ENCODE assay signal across 8 cellular contexts in the genomic region with DNA sequence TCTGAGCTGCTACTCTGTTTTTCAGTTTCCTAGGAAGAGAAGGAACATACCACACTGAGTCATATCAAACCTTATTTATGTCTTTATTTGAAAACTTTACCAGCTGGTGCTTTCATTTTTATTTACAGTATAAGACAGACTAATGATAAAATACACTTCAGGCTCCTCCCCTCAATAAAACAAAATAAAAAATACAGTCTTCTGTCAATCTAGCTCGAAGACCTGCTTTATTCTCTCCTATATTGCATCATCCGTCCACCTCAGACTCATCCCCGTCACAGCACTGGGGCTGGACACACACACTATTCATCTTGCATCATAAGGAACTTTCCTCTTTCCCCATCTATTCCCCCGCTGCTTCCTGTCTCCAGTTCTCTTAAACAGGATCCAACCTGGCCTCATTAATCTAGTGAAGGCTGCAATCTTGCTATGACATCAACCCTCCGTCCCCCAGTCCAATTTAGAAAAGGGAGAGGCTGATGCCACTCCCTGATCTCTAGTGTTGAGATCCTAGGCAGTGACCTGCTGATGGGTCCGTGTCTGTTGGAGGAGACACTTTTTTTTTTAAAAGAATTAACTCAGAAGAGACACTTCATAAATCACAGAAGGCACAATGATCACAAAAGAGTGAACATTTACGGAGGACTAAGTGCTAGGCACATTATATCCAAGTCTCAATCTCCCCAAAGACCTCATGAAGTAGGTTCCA. TPM values are rescaled to one million over a fixed set of nuclear protein-coding genes. Genes with fewer than 3 reads are reported as not detected.
DNase-seq lines count a peak whose midpoint lies in the region; ATAC-seq, FAIRE-seq and TF ChIP-seq lines count a peak whose summit lies in the region.

No MANE protein-coding gene starts in this region.

- H3K4me1 ChIP-seq in HepG2 (ENCODE audit: insufficient read depth, low read length) (peaks cover 54% of the 10 kb centered on the region), stomach smooth muscle (ENCODE audit: control insufficient read depth, insufficient read depth, low read length) (peaks cover 35% of the 10 kb centered on the region)

- intact Hi-C loops in Calu3 (cut with micrococcal nuclease; ENCODE audit: unreplicated experiment): loop anchor here (2.0 kb wide), 1 partner anchor 30 kb away; no protein-coding TSS in a partner anchor
- intact Hi-C loops in HepG2 (cut with micrococcal nuclease; ENCODE audit: unreplicated experiment): no loop called here

- BruUV-seq in Calu3 (replicated peaks; lab: Mats Ljungman, UMichigan): TSS peak; percentile 34
- TSS peak; percentile 48 for BruUV-seq in HepG2 (replicated peaks; lab: Mats Ljungman, UMichigan)

- POLR2A ChIA-PET in HepG2 (lab: Yijun Ruan, JAX): interaction anchor here (0.8 to 20.4 kb wide), 18 partner anchors 9 to 198 kb away, joined by 3 to 945 read pairs (median 5); partner anchors contain the start of gene CCDC117

- in situ Hi-C loops in HepG2 (cut with HindIII; ENCODE audit: extremely low pct_ligation_motif_present, low pct_unique_long_range_greater_than_20kb): no loop called here

- H3K4me3 ChIP-seq in HepG2 (replicated peaks in 1 of 3; ENCODE audit: insufficient read depth in 1 of 3, low read depth in 2 of 3, low read length in 3 of 3) (peak overlapping the region; percentile 62 to 99 (median 82)), stomach smooth muscle (ENCODE audit: low read length in 2 of 2) (peak overlapping the region; percentile 90 to 97)

- FAIRE-seq in HepG2 (lab: Jason Lieb, UNC): no peak

- peak; percentile 56 for DNase-seq in Calu3
- DNase-seq in SK-N-DZ (ENCODE audit: low spot score): peak; percentile 43
- peak; percentile 70 for DNase-seq in HepG2 (ENCODE audit: low spot score)
- DNase-seq in NCI-H2196 (lab: John Stamatoyannopoulos, UW; ENCODE audit: unreplicated experiment): no peak

- peaks cover 68% of the 10 kb centered on the region for H3K79me2 ChIP-seq in HepG2 (ENCODE audit: insufficient read depth, low read length)

- peak overlapping the region; percentile 97 for H3K27ac Mint-ChIP-seq in Calu3 (ENCODE audit: unreplicated experiment)

- TF ChIP-seq RAD21 in HepG2 (CRISPR knock-in tag; IDR thresholded peaks at IDR 0.05): peak; percentile 21; the same call in 1 of the 2 replicates

- peaks cover 40% of the 10 kb centered on the region for H4K20me1 ChIP-seq in HepG2 (ENCODE audit: insufficient read depth, low read length)

- no peaks in the 10 kb centered on the region for H3K9me3 Mint-ChIP-seq in Calu3 (ENCODE audit: low read depth, unreplicated experiment)

- ATAC-seq in HG03378 (IDR thresholded peaks at IDR 0.05; ENCODE audit: unreplicated experiment): peak; percentile 38
- ATAC-seq in HepG2: no peak
- ATAC-seq in GM21576 (IDR thresholded peaks at IDR 0.05; ENCODE audit: unreplicated experiment): no peak

- H3K9me3 ChIP-seq in HepG2 (ENCODE audit: low read length): no peaks in the 10 kb centered on the region
- no peaks in the 10 kb centered on the region for H3K9me3 ChIP-seq in stomach smooth muscle (ENCODE audit: control insufficient read depth in 2 of 2, low read length in 2 of 2)

- TF ChIP-seq EP300 in HepG2 (IDR thresholded peaks at IDR 0.05; ENCODE audit: low read depth in 2 of 2, low read length in 2 of 2): 0 out of 4 replicates have a peak, but pooled peaks of 1 of the 2 experiments have one; percentile 25
- TF ChIP-seq EP300 in HepG2 (CRISPR knock-in tag; IDR thresholded peaks at IDR 0.05; ENCODE audit: borderline replicate concordance): no peak

- H3K27me3 ChIP-seq in HepG2 (ENCODE audit: control insufficient read depth in 1 of 2, insufficient read depth in 2 of 2, low read length in 2 of 2): no peaks in the 10 kb centered on the region; a peak in 1 of 5 replicates
- no peaks in the 10 kb centered on the region for H3K27me3 ChIP-seq in stomach smooth muscle (ENCODE audit: control insufficient read depth in 1 of 2, insufficient read depth in 2 of 2, low read length in 2 of 2)

- H3K4me3 Mint-ChIP-seq in Calu3 (ENCODE audit: low read depth, unreplicated experiment): peak overlapping the region; percentile 83

- WGBS in HepG2 (ENCODE audit: low lambda C conversion rate): under 1% methylated on average over 7 of the region's 7 CpGs

- peaks cover 88% of the 10 kb centered on the region for H3K36me3 Mint-ChIP-seq in Calu3 (ENCODE audit: insufficient read depth, unreplicated experiment)

- no peaks in the 10 kb centered on the region for H3K27me3 Mint-ChIP-seq in Calu3 (ENCODE audit: unreplicated experiment)

- H3K4me1 Mint-ChIP-seq in Calu3 (ENCODE audit: low read depth, unreplicated experiment): peaks cover 26% of the 10 kb centered on the region

- peaks cover 19 to 42% of the 10 kb centered on the region in 2 experiments for H3K36me3 ChIP-seq in HepG2 (replicated peaks in 1 of 2; ENCODE audit: control insufficient read depth in 1 of 2, insufficient read depth in 2 of 2, low read length in 2 of 2)
- peaks cover 25 to 30% of the 10 kb centered on the region in 2 donors for H3K36me3 ChIP-seq in stomach smooth muscle (ENCODE audit: control insufficient read depth in 2 of 2, insufficient read depth in 2 of 2, low read length in 2 of 2)

- H3K27ac ChIP-seq in cingulate gyrus (ENCODE audit: low read depth, low read length) (peak overlapping the region; percentile 87), HepG2 (ENCODE audit: extremely low read length, insufficient read depth, low read length) (peak overlapping the region; percentile 98), stomach smooth muscle (ENCODE audit: low read length) (peak overlapping the region; percentile 98)

- peak overlapping the region; percentile 70 for H3K4me2 ChIP-seq in HepG2 (ENCODE audit: low read depth, low read length)

- peak; percentile 48 to 89; a peak in 3 of 4 replicates for TF ChIP-seq POLR2A in HepG2 (IDR thresholded peaks at IDR 0.05; ENCODE audit: insufficient read depth in 1 of 2, low read depth in 2 of 2, low read length in 2 of 2)

- H3K9ac ChIP-seq in HepG2 (ENCODE audit: insufficient read depth, low read depth, low read length) (peak overlapping the region; percentile 99), stomach smooth muscle (ENCODE audit: low read length in 2 of 2) (peak overlapping the region; percentile 98 to 100)

- CTCF ChIA-PET in Calu3 (lab: Charles Lee) (interaction anchor here (0.6 to 1.3 kb wide), 5 partner anchors 11 to 31 kb away, joined by 3 read pairs; partner anchors contain the start of gene CCDC117), HepG2 (lab: Yijun Ruan, JAX; ENCODE audit: low intra/inter-chr PET ratio, low total read pairs) (no interaction called here)

- TF ChIP-seq CTCF in Calu3 (IDR thresholded peaks at IDR 0.05; ENCODE audit: unreplicated experiment) (no peak), HepG2 (CRISPR knock-in tag; IDR thresholded peaks at IDR 0.05) (no peak)

- no peak overlapping the region for H2AFZ ChIP-seq in HepG2 (ENCODE audit: low read length)

RNA-seq across cellular contexts. Expression of gene XBP1, which starts 1.1 kb away (rescaled TPM):
- total RNA-seq in Calu3 (2022): 179 and 192 TPM in 2 replicates
- polyA plus RNA-seq in SK-N-DZ (2014; cell fraction: cytosol; rRNA removed): 63.4 and 80.6 TPM in 2 replicates
- polyA plus RNA-seq in SK-N-DZ (2014; cell fraction: nucleus; rRNA removed): 44.1 and 51.4 TPM in 2 replicates
- 313 and 427 TPM in 2 replicates for total RNA-seq in HepG2 (2016; rRNA removed; fragmentation: Illumina TruSeq; extraction: Trizol)
- 141 and 153 TPM in 2 replicates for total RNA-seq in HepG2 (2016; cell fraction: cytosol; rRNA removed; fragmentation: Illumina TruSeq; extraction: Trizol; ENCODE audit: low read depth)
- 301 and 418 TPM in 2 replicates for total RNA-seq in HepG2 (2016; cell fraction: insoluble cytoplasmic fraction; rRNA removed; fragmentation: Illumina TruSeq; extraction: Trizol)
- total RNA-seq in HepG2 (2016; cell fraction: membrane; rRNA removed; fragmentation: Illumina TruSeq; extraction: Trizol): 264 and 299 TPM in 2 replicates
- 351 and 393 TPM in 2 replicates for total RNA-seq in HepG2 (2016; cell fraction: nucleus; rRNA removed; fragmentation: Illumina TruSeq; extraction: Trizol)
- 394 and 416 TPM in 2 replicates for polyA plus RNA-seq in HepG2 (2011; rRNA removed)
- polyA plus RNA-seq in HepG2 (2011; cell fraction: cytosol; rRNA removed): 294 and 385 TPM in 2 replicates
- 177 and 227 TPM in 2 replicates for polyA plus RNA-seq in HepG2 (2011; cell fraction: nucleus; rRNA removed)
- polyA plus RNA-seq in HepG2 (2012): 183 and 277 TPM in 2 replicates
- 97.4 and 108 TPM in 2 replicates for polyA plus RNA-seq in HepG2 (2016; cell fraction: cytosol; fragmentation: Illumina TruSeq; extraction: Trizol; ENCODE audit: low read depth)
- 293 and 310 TPM in 2 replicates for polyA plus RNA-seq in HepG2 (2016; cell fraction: insoluble cytoplasmic fraction; fragmentation: Illumina TruSeq; extraction: Trizol; ENCODE audit: low read depth)
- 142 and 166 TPM in 2 replicates for polyA plus RNA-seq in HepG2 (2016; cell fraction: membrane; fragmentation: Illumina TruSeq; extraction: Trizol; ENCODE audit: low read depth)
- polyA plus RNA-seq in HepG2 (2016; cell fraction: nucleus; fragmentation: Illumina TruSeq; extraction: Trizol; ENCODE audit: insufficient read depth, low read depth): 511 and 532 TPM in 2 replicates
- polyA minus RNA-seq in HepG2 (2011; rRNA and poly(A)+ RNA removed; ENCODE audit: low replicate concordance): 163 and 714 TPM in 2 replicates
- 357 and 375 TPM in 2 replicates for polyA minus RNA-seq in HepG2 (2011; cell fraction: cytosol; rRNA and poly(A)+ RNA removed)
- 208 and 277 TPM in 2 replicates for polyA minus RNA-seq in HepG2 (2011; cell fraction: nucleus; rRNA and poly(A)+ RNA removed)

RNA-seq across cellular contexts. Expression of gene CCDC117, which starts 26.8 kb away (rescaled TPM):
- total RNA-seq in Calu3 (2022) (25.4 and 27.0 TPM in 2 replicates), HepG2 (2016; rRNA removed; fragmentation: Illumina TruSeq; extraction: Trizol) (34.2 and 43.8 TPM in 2 replicates)
- polyA plus RNA-seq in SK-N-DZ (2014; cell fraction: cytosol; rRNA removed): 35.6 and 37.4 TPM in 2 replicates
- polyA plus RNA-seq in SK-N-DZ (2014; cell fraction: nucleus; rRNA removed): 13.6 and 15.0 TPM in 2 replicates
- total RNA-seq in HepG2 (2016; cell fraction: cytosol; rRNA removed; fragmentation: Illumina TruSeq; extraction: Trizol; ENCODE audit: low read depth): 3.6 and 5.8 TPM in 2 replicates
- total RNA-seq in HepG2 (2016; cell fraction: insoluble cytoplasmic fraction; rRNA removed; fragmentation: Illumina TruSeq; extraction: Trizol): 33.6 and 41.0 TPM in 2 replicates
- 21.8 and 22.8 TPM in 2 replicates for total RNA-seq in HepG2 (2016; cell fraction: membrane; rRNA removed; fragmentation: Illumina TruSeq; extraction: Trizol)
- 18.7 and 21.9 TPM in 2 replicates for total RNA-seq in HepG2 (2016; cell fraction: nucleus; rRNA removed; fragmentation: Illumina TruSeq; extraction: Trizol)
- polyA plus RNA-seq in HepG2 (2011; rRNA removed): 12.1 and 12.6 TPM in 2 replicates
- 7.2 and 12.4 TPM in 2 replicates for polyA plus RNA-seq in HepG2 (2011; cell fraction: cytosol; rRNA removed)
- 3.6 and 7.1 TPM in 2 replicates for polyA plus RNA-seq in HepG2 (2011; cell fraction: nucleus; rRNA removed)
- polyA plus RNA-seq in HepG2 (2012): 22.6 and 27.8 TPM in 2 replicates
- 2.1 and 2.8 TPM in 2 replicates for polyA plus RNA-seq in HepG2 (2016; cell fraction: cytosol; fragmentation: Illumina TruSeq; extraction: Trizol; ENCODE audit: low read depth)
- polyA plus RNA-seq in HepG2 (2016; cell fraction: insoluble cytoplasmic fraction; fragmentation: Illumina TruSeq; extraction: Trizol; ENCODE audit: low read depth): 41.1 and 42.1 TPM in 2 replicates
- 10.2 and 11.0 TPM in 2 replicates for polyA plus RNA-seq in HepG2 (2016; cell fraction: membrane; fragmentation: Illumina TruSeq; extraction: Trizol; ENCODE audit: low read depth)
- polyA plus RNA-seq in HepG2 (2016; cell fraction: nucleus; fragmentation: Illumina TruSeq; extraction: Trizol; ENCODE audit: insufficient read depth, low read depth): 24.6 and 26.0 TPM in 2 replicates
- 4.4 and 5.8 TPM in 2 replicates for polyA minus RNA-seq in HepG2 (2011; rRNA and poly(A)+ RNA removed; ENCODE audit: low replicate concordance)
- 22.9 and 28.6 TPM in 2 replicates for polyA minus RNA-seq in HepG2 (2011; cell fraction: cytosol; rRNA and poly(A)+ RNA removed)
- 10.7 and 18.3 TPM in 2 replicates for polyA minus RNA-seq in HepG2 (2011; cell fraction: nucleus; rRNA and poly(A)+ RNA removed)

RNA-seq across cellular contexts. Expression of gene HSCB, which starts 57.4 kb away (rescaled TPM):
- total RNA-seq in Calu3 (2022) (15.7 and 16.5 TPM in 2 replicates), HepG2 (2016; rRNA removed; fragmentation: Illumina TruSeq; extraction: Trizol) (20.2 and 20.9 TPM in 2 replicates)
- polyA plus RNA-seq in SK-N-DZ (2014; cell fraction: cytosol; rRNA removed): 27.2 and 30.9 TPM in 2 replicates
- polyA plus RNA-seq in SK-N-DZ (2014; cell fraction: nucleus; rRNA removed): 11.2 and 12.4 TPM in 2 replicates
- 11.3 and 12.3 TPM in 2 replicates for total RNA-seq in HepG2 (2016; cell fraction: cytosol; rRNA removed; fragmentation: Illumina TruSeq; extraction: Trizol; ENCODE audit: low read depth)
- total RNA-seq in HepG2 (2016; cell fraction: insoluble cytoplasmic fraction; rRNA removed; fragmentation: Illumina TruSeq; extraction: Trizol): 19.5 and 25.4 TPM in 2 replicates
- total RNA-seq in HepG2 (2016; cell fraction: membrane; rRNA removed; fragmentation: Illumina TruSeq; extraction: Trizol): 16.5 and 17.3 TPM in 2 replicates
- total RNA-seq in HepG2 (2016; cell fraction: nucleus; rRNA removed; fragmentation: Illumina TruSeq; extraction: Trizol): 9.6 and 10.0 TPM in 2 replicates
- 13.9 and 15.4 TPM in 2 replicates for polyA plus RNA-seq in HepG2 (2011; rRNA removed)
- 14.2 and 16.4 TPM in 2 replicates for polyA plus RNA-seq in HepG2 (2011; cell fraction: cytosol; rRNA removed)
- 2.6 and 3.9 TPM in 2 replicates for polyA plus RNA-seq in HepG2 (2011; cell fraction: nucleus; rRNA removed)
- 11.6 and 13.2 TPM in 2 replicates for polyA plus RNA-seq in HepG2 (2012)
- polyA plus RNA-seq in HepG2 (2016; cell fraction: cytosol; fragmentation: Illumina TruSeq; extraction: Trizol; ENCODE audit: low read depth): 10.9 and 12.6 TPM in 2 replicates
- 21.6 and 24.8 TPM in 2 replicates for polyA plus RNA-seq in HepG2 (2016; cell fraction: insoluble cytoplasmic fraction; fragmentation: Illumina TruSeq; extraction: Trizol; ENCODE audit: low read depth)
- 13.5 and 17.0 TPM in 2 replicates for polyA plus RNA-seq in HepG2 (2016; cell fraction: membrane; fragmentation: Illumina TruSeq; extraction: Trizol; ENCODE audit: low read depth)
- polyA plus RNA-seq in HepG2 (2016; cell fraction: nucleus; fragmentation: Illumina TruSeq; extraction: Trizol; ENCODE audit: insufficient read depth, low read depth): 12.1 and 16.2 TPM in 2 replicates
- 7.9 and 11.5 TPM in 2 replicates for polyA minus RNA-seq in HepG2 (2011; rRNA and poly(A)+ RNA removed; ENCODE audit: low replicate concordance)
- 3.6 and 5.4 TPM in 2 replicates for polyA minus RNA-seq in HepG2 (2011; cell fraction: cytosol; rRNA and poly(A)+ RNA removed)
- polyA minus RNA-seq in HepG2 (2011; cell fraction: nucleus; rRNA and poly(A)+ RNA removed): 3.9 and 6.2 TPM in 2 replicates

RNA-seq across cellular contexts. Expression of gene CHEK2, which starts 57.7 kb away (rescaled TPM):
- total RNA-seq in Calu3 (2022) (27.0 and 35.7 TPM in 2 replicates), HepG2 (2016; rRNA removed; fragmentation: Illumina TruSeq; extraction: Trizol) (40.5 and 53.3 TPM in 2 replicates)
- 85.2 and 87.8 TPM in 2 replicates for polyA plus RNA-seq in SK-N-DZ (2014; cell fraction: cytosol; rRNA removed)
- polyA plus RNA-seq in SK-N-DZ (2014; cell fraction: nucleus; rRNA removed): 69.5 and 84.6 TPM in 2 replicates
- total RNA-seq in HepG2 (2016; cell fraction: cytosol; rRNA removed; fragmentation: Illumina TruSeq; extraction: Trizol; ENCODE audit: low read depth): 32.1 and 35.7 TPM in 2 replicates
- total RNA-seq in HepG2 (2016; cell fraction: insoluble cytoplasmic fraction; rRNA removed; fragmentation: Illumina TruSeq; extraction: Trizol): 41.3 and 57.6 TPM in 2 replicates
- total RNA-seq in HepG2 (2016; cell fraction: membrane; rRNA removed; fragmentation: Illumina TruSeq; extraction: Trizol): 23.8 and 25.0 TPM in 2 replicates
- total RNA-seq in HepG2 (2016; cell fraction: nucleus; rRNA removed; fragmentation: Illumina TruSeq; extraction: Trizol): 28.9 and 31.8 TPM in 2 replicates
- 19.2 and 27.0 TPM in 2 replicates for polyA plus RNA-seq in HepG2 (2011; rRNA removed)
- polyA plus RNA-seq in HepG2 (2011; cell fraction: cytosol; rRNA removed): 21.2 and 33.4 TPM in 2 replicates
- 20.3 and 24.8 TPM in 2 replicates for polyA plus RNA-seq in HepG2 (2011; cell fraction: nucleus; rRNA removed)
- polyA plus RNA-seq in HepG2 (2012): 10.3 and 23.5 TPM in 2 replicates
- polyA plus RNA-seq in HepG2 (2016; cell fraction: cytosol; fragmentation: Illumina TruSeq; extraction: Trizol; ENCODE audit: low read depth): 10.2 and 10.6 TPM in 2 replicates
- polyA plus RNA-seq in HepG2 (2016; cell fraction: insoluble cytoplasmic fraction; fragmentation: Illumina TruSeq; extraction: Trizol; ENCODE audit: low read depth): 59.9 and 63.9 TPM in 2 replicates
- polyA plus RNA-seq in HepG2 (2016; cell fraction: membrane; fragmentation: Illumina TruSeq; extraction: Trizol; ENCODE audit: low read depth): 13.9 and 16.6 TPM in 2 replicates
- 44.0 and 48.0 TPM in 2 replicates for polyA plus RNA-seq in HepG2 (2016; cell fraction: nucleus; fragmentation: Illumina TruSeq; extraction: Trizol; ENCODE audit: insufficient read depth, low read depth)
- polyA minus RNA-seq in HepG2 (2011; rRNA and poly(A)+ RNA removed; ENCODE audit: low replicate concordance): 30.7 and 51.5 TPM in 2 replicates
- 23.7 and 23.8 TPM in 2 replicates for polyA minus RNA-seq in HepG2 (2011; cell fraction: cytosol; rRNA and poly(A)+ RNA removed)
- polyA minus RNA-seq in HepG2 (2011; cell fraction: nucleus; rRNA and poly(A)+ RNA removed): 21.1 and 22.9 TPM in 2 replicates
